11 cellular contexts compared by ENCODE assay signal in the genomic region with DNA sequence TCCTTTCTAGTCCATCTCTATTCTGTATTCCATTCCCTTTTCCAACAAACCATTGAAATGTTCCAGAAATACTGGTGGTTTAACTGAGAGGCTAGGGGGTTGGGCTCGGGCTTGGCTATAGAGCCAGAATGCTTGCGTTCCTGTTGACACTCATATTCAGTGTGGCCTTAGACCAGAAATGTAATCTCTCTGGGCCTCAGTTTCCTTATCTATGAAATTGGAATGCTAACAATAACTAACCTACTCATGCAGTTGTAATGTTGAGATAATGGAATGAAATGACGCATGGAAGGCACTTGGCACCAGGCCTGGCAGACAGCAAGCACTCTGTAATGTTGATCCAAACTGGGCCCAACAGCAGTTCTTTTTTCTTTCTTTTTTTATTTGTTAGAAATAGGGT. TPM values are rescaled to one million over a fixed set of nuclear protein-coding genes. Genes with fewer than 3 reads are reported as not detected.
A peak's percentile ranks its signal among the peaks of the same experiment; 100 is the strongest.
DNase-seq lines count a peak whose midpoint lies in the region; ATAC-seq and TF ChIP-seq lines count a peak whose summit lies in the region.
"Had no signal": no experiment of that assay in that cellular context is flagged by ENCODE, and none has a peak within 500 bp of the region (broad histone marks: within the 10 kb centered on the region; RNA-seq: fewer than 3 reads in every experiment).

No MANE protein-coding gene starts in this region.

- H3K4me1 ChIP-seq in breast epithelium (no peaks in the 10 kb centered on the region), aorta (ENCODE audit: control insufficient read depth in 1 of 2, insufficient read depth in 2 of 2, low read length in 2 of 2) (peaks cover 5 to 6% of the 10 kb centered on the region in 2 donors)

- H3K9me3 Mint-ChIP-seq in MCF 10A (ENCODE audit: unreplicated experiment) = no peaks in the 10 kb centered on the region

- in situ Hi-C loops in brain microvascular endothelial cell (cut with HindIII; ENCODE audit: low pct_ligation_motif_present, low sequenced_read_pairs) = no loop called here

- intact Hi-C loops in MCF 10A (cut with micrococcal nuclease) (loop anchor here (1.0 kb wide), 1 partner anchor 25 kb away; no protein-coding TSS in a partner anchor), breast epithelium (cut with DNase I; ENCODE audit: low total_unique reads) (no loop called here), aorta (cut with DNase I) (no loop called here)

- no peak for TF ChIP-seq POLR2A in breast epithelium (IDR thresholded peaks at IDR 0.05)

- H3K9me3 ChIP-seq in breast epithelium (no peaks in the 10 kb centered on the region), aorta (ENCODE audit: control insufficient read depth, low read length) (no peaks in the 10 kb centered on the region)

- peaks cover 85% of the 10 kb centered on the region for H3K36me3 Mint-ChIP-seq in MCF 10A (ENCODE audit: insufficient read depth, unreplicated experiment)

- H3K36me3 ChIP-seq in breast epithelium (no peaks in the 10 kb centered on the region), brain microvascular endothelial cell (replicated peaks) (no peaks in the 10 kb centered on the region), aorta (ENCODE audit: control insufficient read depth in 1 of 2, insufficient read depth in 2 of 2, low read length in 1 of 2) (no peaks in the 10 kb centered on the region)

- H3K27ac ChIP-seq in breast epithelium = peak overlapping the region in 1 of 2 donors; percentile 32
- H3K27ac ChIP-seq in brain microvascular endothelial cell = peak overlapping the region; percentile 84
- peak overlapping the region; percentile 49 to 89 for H3K27ac ChIP-seq in aorta (ENCODE audit: low read depth in 1 of 2, low read length in 2 of 2)

- POLR2A ChIA-PET in MCF 10A (lab: Yijun Ruan, JAX) = interaction anchor here (0.6 to 3.9 kb wide), 2 partner anchors 26 to 99 kb away, joined by 3 to 21 read pairs; a partner anchor contains a TSS

- CTCF ChIA-PET in MCF 10A (lab: Yijun Ruan, JAX) = interaction anchor here (0.8 to 1.0 kb wide), 2 partner anchors 20 to 141 kb away, joined by 3 read pairs; no protein-coding TSS in a partner anchor

- BruUV-seq in MCF 10A (replicated peaks; lab: Mats Ljungman, UMichigan) = no TSS peak

- ATAC-seq in aorta (ENCODE audit: low FRiP score) = peak; percentile 70

- peak overlapping the region; percentile 91 for H3K27ac Mint-ChIP-seq in MCF 10A (ENCODE audit: low read depth, unreplicated experiment)

- TF ChIP-seq CTCF in MCF 10A (IDR thresholded peaks at IDR 0.05; ENCODE audit: unreplicated experiment) (no peak), breast epithelium (IDR thresholded peaks at IDR 0.05) (no peak), brain microvascular endothelial cell (IDR thresholded peaks at IDR 0.05; ENCODE audit: low read depth, low read length, missing control alignments) (no peak)

- no peaks in the 10 kb centered on the region for H3K27me3 Mint-ChIP-seq in MCF 10A (ENCODE audit: insufficient read depth, unreplicated experiment)

- no peaks in the 10 kb centered on the region for H3K27me3 ChIP-seq in breast epithelium
- no peaks in the 10 kb centered on the region for H3K27me3 ChIP-seq in brain microvascular endothelial cell (replicated peaks)
- no peaks in the 10 kb centered on the region for H3K27me3 ChIP-seq in aorta (ENCODE audit: control insufficient read depth in 1 of 2, insufficient read depth in 2 of 2, low read length in 1 of 2)

- peak; percentile 81 for DNase-seq in MCF 10A (ENCODE audit: unreplicated experiment)
- no peak for DNase-seq in breast epithelium (ENCODE audit: low spot score in 2 of 2)
- DNase-seq in brain microvascular endothelial cell = peak; percentile 99
- peak; percentile 89 for DNase-seq in kidney glomerular epithelial cell (lab: John Stamatoyannopoulos, UW)
- DNase-seq in aorta = peak; percentile 92 to 94
- no peak for DNase-seq in OCI-M2 (lab: John Stamatoyannopoulos, UW; ENCODE audit: unreplicated experiment)
- DNase-seq in NCI-H1436 treated with DMSO at 0.1 percent for 48 hours (lab: John Stamatoyannopoulos, UW) = no peak
- no peak for DNase-seq in HPDE6-E6E7 (ENCODE audit: extremely low spot score)
- DNase-seq: head of caudate nucleus, NCI-H774 had no signal

- peaks cover 53% of the 10 kb centered on the region for H3K4me1 Mint-ChIP-seq in MCF 10A (ENCODE audit: insufficient read depth, unreplicated experiment)

- H3K4me3 ChIP-seq in breast epithelium (no peak overlapping the region), brain microvascular endothelial cell (ENCODE audit: low read depth, low read length) (no peak overlapping the region), aorta (ENCODE audit: low read length in 2 of 2) (no peak overlapping the region)

- peak overlapping the region; percentile 33 for H3K4me3 Mint-ChIP-seq in MCF 10A (ENCODE audit: unreplicated experiment)
- H3K4me3 Mint-ChIP-seq: CD14-positive monocyte had no signal

- 3% methylated on average over 3 of the region's 3 CpGs for WGBS in aorta, 2 donors

RNA-seq across cellular contexts. Expression of a gene that starts 26.8 kb away (rescaled TPM):
- 104 and 138 TPM in 2 replicates for total RNA-seq in MCF 10A (2022)
- 10 to 100 TPM; 39.0 to 66.0 (median 61.4) TPM for total RNA-seq in breast epithelium
- total RNA-seq in aorta = 10 to 100 TPM; 39.8 to 60.3 TPM
- 10 to 100 TPM in 1 of 2 donors, 1 to 10 TPM in 1; 6.1 to 11.7 TPM for polyA plus RNA-seq in aorta

Comparison
In these comparisons a context has a peak if more than half of its experiments do, and no peak if none do; other contexts are left out.
1. DNase-seq: peak in MCF 10A (single experiment), brain microvascular endothelial cell (single experiment), kidney glomerular epithelial cell (single experiment) and aorta (2 of 2); none in breast epithelium (0 of 2), OCI-M2 (single experiment), NCI-H1436 treated with DMSO at 0.1 percent for 48 hours (single experiment) and HPDE6-E6E7 (single experiment).